In the genomic region with DNA sequence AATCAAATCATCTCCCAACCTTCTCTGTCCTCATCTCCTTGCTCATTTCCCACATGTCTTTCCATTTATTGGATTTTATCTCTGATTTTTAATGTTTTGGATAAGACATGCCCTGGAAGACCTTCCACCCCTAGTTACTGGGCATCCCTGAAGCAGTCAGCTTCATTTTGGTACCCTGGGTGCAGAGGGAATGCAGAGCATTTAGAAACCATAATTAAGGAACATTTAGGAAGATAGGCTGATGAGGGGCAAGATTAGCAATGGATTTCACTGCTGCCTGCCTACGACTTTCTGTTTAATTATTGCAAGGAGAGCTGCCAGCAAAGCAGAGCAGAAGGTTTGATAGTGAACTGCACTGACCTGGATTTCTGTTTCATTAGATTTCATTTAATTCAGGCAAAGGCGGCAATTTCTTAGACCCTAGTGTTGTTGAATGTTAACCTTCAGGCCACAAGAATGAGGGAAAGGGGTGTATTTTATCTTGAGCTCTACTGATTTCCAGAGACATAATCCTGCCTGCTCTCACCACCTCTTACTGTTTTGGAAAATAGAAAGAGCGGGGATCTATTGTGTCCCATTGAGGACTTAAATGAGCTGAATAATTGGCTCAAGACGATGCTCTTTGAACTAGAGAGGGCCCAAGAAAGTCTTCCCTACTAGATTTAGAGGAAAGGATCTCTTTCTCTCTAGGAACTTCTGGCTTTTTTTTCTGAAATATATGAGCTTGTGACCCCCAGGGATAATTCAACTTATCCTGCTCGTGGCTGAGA, we compare ENCODE assay signal across 1 cellular context.
TF ChIP-seq lines count a peak whose summit lies in the region.

No MANE protein-coding gene starts in this region.

TF ChIP-seq in SK-N-SH, 30 proteins besides CTCF, POLR2A, EP300 and RAD21:
- TF ChIP-seq SIN3A (IDR thresholded peaks at IDR 0.05; ENCODE audit: borderline replicate concordance, low read depth, low read length), result no peak
- TF ChIP-seq, protein P1, sequence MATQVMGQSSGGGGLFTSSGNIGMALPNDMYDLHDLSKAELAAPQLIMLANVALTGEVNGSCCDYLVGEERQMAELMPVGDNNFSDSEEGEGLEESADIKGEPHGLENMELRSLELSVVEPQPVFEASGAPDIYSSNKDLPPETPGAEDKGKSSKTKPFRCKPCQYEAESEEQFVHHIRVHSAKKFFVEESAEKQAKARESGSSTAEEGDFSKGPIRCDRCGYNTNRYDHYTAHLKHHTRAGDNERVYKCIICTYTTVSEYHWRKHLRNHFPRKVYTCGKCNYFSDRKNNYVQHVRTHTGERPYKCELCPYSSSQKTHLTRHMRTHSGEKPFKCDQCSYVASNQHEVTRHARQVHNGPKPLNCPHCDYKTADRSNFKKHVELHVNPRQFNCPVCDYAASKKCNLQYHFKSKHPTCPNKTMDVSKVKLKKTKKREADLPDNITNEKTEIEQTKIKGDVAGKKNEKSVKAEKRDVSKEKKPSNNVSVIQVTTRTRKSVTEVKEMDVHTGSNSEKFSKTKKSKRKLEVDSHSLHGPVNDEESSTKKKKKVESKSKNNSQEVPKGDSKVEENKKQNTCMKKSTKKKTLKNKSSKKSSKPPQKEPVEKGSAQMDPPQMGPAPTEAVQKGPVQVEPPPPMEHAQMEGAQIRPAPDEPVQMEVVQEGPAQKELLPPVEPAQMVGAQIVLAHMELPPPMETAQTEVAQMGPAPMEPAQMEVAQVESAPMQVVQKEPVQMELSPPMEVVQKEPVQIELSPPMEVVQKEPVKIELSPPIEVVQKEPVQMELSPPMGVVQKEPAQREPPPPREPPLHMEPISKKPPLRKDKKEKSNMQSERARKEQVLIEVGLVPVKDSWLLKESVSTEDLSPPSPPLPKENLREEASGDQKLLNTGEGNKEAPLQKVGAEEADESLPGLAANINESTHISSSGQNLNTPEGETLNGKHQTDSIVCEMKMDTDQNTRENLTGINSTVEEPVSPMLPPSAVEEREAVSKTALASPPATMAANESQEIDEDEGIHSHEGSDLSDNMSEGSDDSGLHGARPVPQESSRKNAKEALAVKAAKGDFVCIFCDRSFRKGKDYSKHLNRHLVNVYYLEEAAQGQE (IDR thresholded peaks at IDR 0.05; ENCODE audit: low read depth, low read length), result no peak
- TF ChIP-seq NRF1 (IDR thresholded peaks at IDR 0.05; ENCODE audit: low read depth, low read length), result no peak
- TF ChIP-seq NFIC (IDR thresholded peaks at IDR 0.05; ENCODE audit: borderline replicate concordance), result no peak
- no peak for TF ChIP-seq GABPA (IDR thresholded peaks at IDR 0.05; ENCODE audit: low read depth)
- TF ChIP-seq RCOR1 (IDR thresholded peaks at IDR 0.05; ENCODE audit: low read length), result peak; percentile 91
- TF ChIP-seq FOSL2 (IDR thresholded peaks at IDR 0.05; ENCODE audit: borderline replicate concordance, low read depth), result no peak
- 0 out of 2 replicates have a peak, but pooled peaks have one; percentile 11 for TF ChIP-seq MXI1 (IDR thresholded peaks at IDR 0.05; ENCODE audit: low read depth, low read length)
- TF ChIP-seq, protein P2, sequence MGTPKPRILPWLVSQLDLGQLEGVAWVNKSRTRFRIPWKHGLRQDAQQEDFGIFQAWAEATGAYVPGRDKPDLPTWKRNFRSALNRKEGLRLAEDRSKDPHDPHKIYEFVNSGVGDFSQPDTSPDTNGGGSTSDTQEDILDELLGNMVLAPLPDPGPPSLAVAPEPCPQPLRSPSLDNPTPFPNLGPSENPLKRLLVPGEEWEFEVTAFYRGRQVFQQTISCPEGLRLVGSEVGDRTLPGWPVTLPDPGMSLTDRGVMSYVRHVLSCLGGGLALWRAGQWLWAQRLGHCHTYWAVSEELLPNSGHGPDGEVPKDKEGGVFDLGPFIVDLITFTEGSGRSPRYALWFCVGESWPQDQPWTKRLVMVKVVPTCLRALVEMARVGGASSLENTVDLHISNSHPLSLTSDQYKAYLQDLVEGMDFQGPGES (IDR thresholded peaks at IDR 0.05; ENCODE audit: low read depth, low read length), result no peak
- peak; percentile 88 for TF ChIP-seq FOXJ3 (CRISPR knock-in tag; IDR thresholded peaks at IDR 0.05)
- TF ChIP-seq, protein P3, sequence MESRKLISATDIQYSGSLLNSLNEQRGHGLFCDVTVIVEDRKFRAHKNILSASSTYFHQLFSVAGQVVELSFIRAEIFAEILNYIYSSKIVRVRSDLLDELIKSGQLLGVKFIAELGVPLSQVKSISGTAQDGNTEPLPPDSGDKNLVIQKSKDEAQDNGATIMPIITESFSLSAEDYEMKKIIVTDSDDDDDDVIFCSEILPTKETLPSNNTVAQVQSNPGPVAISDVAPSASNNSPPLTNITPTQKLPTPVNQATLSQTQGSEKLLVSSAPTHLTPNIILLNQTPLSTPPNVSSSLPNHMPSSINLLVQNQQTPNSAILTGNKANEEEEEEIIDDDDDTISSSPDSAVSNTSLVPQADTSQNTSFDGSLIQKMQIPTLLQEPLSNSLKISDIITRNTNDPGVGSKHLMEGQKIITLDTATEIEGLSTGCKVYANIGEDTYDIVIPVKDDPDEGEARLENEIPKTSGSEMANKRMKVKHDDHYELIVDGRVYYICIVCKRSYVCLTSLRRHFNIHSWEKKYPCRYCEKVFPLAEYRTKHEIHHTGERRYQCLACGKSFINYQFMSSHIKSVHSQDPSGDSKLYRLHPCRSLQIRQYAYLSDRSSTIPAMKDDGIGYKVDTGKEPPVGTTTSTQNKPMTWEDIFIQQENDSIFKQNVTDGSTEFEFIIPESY (IDR thresholded peaks at IDR 0.05; ENCODE audit: borderline replicate concordance, low read depth), result no peak
- TF ChIP-seq MEF2A (IDR thresholded peaks at IDR 0.05; ENCODE audit: borderline replicate concordance, low read depth), result no peak
- TF ChIP-seq GATA2 (CRISPR knock-in tag; IDR thresholded peaks at IDR 0.05), result peak; percentile 99
- TF ChIP-seq TAF1 (IDR thresholded peaks at IDR 0.05; ENCODE audit: borderline replicate concordance, low read depth, low read length), result no peak
- no peak for TF ChIP-seq RXRA (IDR thresholded peaks at IDR 0.05; ENCODE audit: borderline replicate concordance, low read depth)
- TF ChIP-seq JUND (IDR thresholded peaks at IDR 0.05), result no peak
- TF ChIP-seq EZH2phosphoT487 (IDR thresholded peaks at IDR 0.05; ENCODE audit: borderline replicate concordance, low read depth), result no peak
- 0 out of 2 replicates have a peak, but pooled peaks have one; percentile 27 for TF ChIP-seq TEAD4 (IDR thresholded peaks at IDR 0.05; ENCODE audit: borderline replicate concordance, insufficient read depth)
- peak; percentile 57; the same call in 1 of the 2 replicates for TF ChIP-seq TCF12 (IDR thresholded peaks at IDR 0.05)
- TF ChIP-seq FOXM1 (IDR thresholded peaks at IDR 0.05; ENCODE audit: low read depth), result no peak
- TF ChIP-seq, protein P4, sequence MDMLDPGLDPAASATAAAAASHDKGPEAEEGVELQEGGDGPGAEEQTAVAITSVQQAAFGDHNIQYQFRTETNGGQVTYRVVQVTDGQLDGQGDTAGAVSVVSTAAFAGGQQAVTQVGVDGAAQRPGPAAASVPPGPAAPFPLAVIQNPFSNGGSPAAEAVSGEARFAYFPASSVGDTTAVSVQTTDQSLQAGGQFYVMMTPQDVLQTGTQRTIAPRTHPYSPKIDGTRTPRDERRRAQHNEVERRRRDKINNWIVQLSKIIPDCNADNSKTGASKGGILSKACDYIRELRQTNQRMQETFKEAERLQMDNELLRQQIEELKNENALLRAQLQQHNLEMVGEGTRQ (IDR thresholded peaks at IDR 0.05; ENCODE audit: borderline replicate concordance, low read depth, low read length), result no peak
- TF ChIP-seq CHD2 (IDR thresholded peaks at IDR 0.05; ENCODE audit: low read length, partially characterized antibody), result peak; percentile 73
- TF ChIP-seq SMC3 (IDR thresholded peaks at IDR 0.05; ENCODE audit: low read depth, low read length), result no peak
